Comparison of ENCODE assay signal across 1 cellular context in the genomic region with DNA sequence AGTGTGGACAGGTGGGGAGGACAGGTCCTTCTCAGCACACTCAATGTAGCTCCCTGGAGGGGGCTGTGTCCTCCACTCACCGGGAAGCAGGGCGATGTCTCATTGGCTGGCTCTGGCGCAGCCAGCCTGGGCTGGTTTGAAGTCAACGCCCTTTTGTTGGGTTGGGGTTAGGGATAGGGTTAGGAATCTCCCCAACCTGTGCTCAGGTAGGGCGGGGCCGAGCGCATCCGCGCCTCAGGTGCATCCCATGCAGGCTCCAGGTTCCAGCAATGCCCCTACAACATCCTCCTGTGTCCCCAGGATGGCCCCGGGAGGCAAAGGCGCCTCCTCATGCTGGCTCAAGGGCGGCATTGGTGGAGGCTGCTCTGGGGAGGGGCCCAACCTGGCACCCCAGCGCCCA.
TF ChIP-seq lines count a peak whose summit lies in the region.

No MANE protein-coding gene starts in this region.

TF ChIP-seq in WTC11, 78 proteins besides CTCF, POLR2A, EP300 and RAD21 (continued from another document):
- TF ChIP-seq, protein P1, sequence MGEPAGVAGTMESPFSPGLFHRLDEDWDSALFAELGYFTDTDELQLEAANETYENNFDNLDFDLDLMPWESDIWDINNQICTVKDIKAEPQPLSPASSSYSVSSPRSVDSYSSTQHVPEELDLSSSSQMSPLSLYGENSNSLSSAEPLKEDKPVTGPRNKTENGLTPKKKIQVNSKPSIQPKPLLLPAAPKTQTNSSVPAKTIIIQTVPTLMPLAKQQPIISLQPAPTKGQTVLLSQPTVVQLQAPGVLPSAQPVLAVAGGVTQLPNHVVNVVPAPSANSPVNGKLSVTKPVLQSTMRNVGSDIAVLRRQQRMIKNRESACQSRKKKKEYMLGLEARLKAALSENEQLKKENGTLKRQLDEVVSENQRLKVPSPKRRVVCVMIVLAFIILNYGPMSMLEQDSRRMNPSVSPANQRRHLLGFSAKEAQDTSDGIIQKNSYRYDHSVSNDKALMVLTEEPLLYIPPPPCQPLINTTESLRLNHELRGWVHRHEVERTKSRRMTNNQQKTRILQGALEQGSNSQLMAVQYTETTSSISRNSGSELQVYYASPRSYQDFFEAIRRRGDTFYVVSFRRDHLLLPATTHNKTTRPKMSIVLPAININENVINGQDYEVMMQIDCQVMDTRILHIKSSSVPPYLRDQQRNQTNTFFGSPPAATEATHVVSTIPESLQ (CRISPR knock-in tag; IDR thresholded peaks at IDR 0.05), result no peak
- TF ChIP-seq, protein P2, sequence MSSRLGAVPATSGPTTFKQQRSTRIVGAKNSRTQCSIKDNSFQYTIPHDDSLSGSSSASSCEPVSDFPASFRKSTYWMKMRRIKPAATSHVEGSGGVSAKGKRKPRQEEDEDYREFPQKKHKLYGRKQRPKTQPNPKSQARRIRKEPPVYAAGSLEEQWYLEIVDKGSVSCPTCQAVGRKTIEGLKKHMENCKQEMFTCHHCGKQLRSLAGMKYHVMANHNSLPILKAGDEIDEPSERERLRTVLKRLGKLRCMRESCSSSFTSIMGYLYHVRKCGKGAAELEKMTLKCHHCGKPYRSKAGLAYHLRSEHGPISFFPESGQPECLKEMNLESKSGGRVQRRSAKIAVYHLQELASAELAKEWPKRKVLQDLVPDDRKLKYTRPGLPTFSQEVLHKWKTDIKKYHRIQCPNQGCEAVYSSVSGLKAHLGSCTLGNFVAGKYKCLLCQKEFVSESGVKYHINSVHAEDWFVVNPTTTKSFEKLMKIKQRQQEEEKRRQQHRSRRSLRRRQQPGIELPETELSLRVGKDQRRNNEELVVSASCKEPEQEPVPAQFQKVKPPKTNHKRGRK (CRISPR knock-in tag; IDR thresholded peaks at IDR 0.05; ENCODE audit: borderline replicate concordance), result no peak
- TF ChIP-seq, protein P3, sequence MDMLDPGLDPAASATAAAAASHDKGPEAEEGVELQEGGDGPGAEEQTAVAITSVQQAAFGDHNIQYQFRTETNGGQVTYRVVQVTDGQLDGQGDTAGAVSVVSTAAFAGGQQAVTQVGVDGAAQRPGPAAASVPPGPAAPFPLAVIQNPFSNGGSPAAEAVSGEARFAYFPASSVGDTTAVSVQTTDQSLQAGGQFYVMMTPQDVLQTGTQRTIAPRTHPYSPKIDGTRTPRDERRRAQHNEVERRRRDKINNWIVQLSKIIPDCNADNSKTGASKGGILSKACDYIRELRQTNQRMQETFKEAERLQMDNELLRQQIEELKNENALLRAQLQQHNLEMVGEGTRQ (CRISPR knock-in tag; IDR thresholded peaks at IDR 0.05), result no peak
- TF ChIP-seq NR3C1 (CRISPR knock-in tag; conservative IDR thresholded peaks at IDR 0.05; ENCODE audit: low read depth) (no peak), ZNF219 (CRISPR knock-in tag; IDR thresholded peaks at IDR 0.05; ENCODE audit: borderline replicate concordance) (no peak), ETV6 (CRISPR knock-in tag; IDR thresholded peaks at IDR 0.05) (no peak), JUN (CRISPR knock-in tag; IDR thresholded peaks at IDR 0.05) (no peak), ESRRA (CRISPR knock-in tag; IDR thresholded peaks at IDR 0.05; ENCODE audit: borderline replicate concordance) (no peak), GABPB1 (CRISPR knock-in tag; IDR thresholded peaks at IDR 0.05) (no peak), NR2C2 (CRISPR knock-in tag; IDR thresholded peaks at IDR 0.05) (no peak)
- TF ChIP-seq, protein P4, sequence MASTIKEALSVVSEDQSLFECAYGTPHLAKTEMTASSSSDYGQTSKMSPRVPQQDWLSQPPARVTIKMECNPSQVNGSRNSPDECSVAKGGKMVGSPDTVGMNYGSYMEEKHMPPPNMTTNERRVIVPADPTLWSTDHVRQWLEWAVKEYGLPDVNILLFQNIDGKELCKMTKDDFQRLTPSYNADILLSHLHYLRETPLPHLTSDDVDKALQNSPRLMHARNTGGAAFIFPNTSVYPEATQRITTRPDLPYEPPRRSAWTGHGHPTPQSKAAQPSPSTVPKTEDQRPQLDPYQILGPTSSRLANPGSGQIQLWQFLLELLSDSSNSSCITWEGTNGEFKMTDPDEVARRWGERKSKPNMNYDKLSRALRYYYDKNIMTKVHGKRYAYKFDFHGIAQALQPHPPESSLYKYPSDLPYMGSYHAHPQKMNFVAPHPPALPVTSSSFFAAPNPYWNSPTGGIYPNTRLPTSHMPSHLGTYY (CRISPR knock-in tag; IDR thresholded peaks at IDR 0.05), result no peak
- TF ChIP-seq, protein P5, sequence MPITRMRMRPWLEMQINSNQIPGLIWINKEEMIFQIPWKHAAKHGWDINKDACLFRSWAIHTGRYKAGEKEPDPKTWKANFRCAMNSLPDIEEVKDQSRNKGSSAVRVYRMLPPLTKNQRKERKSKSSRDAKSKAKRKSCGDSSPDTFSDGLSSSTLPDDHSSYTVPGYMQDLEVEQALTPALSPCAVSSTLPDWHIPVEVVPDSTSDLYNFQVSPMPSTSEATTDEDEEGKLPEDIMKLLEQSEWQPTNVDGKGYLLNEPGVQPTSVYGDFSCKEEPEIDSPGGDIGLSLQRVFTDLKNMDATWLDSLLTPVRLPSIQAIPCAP (CRISPR knock-in tag; IDR thresholded peaks at IDR 0.05), result no peak
- TF ChIP-seq, protein P6, sequence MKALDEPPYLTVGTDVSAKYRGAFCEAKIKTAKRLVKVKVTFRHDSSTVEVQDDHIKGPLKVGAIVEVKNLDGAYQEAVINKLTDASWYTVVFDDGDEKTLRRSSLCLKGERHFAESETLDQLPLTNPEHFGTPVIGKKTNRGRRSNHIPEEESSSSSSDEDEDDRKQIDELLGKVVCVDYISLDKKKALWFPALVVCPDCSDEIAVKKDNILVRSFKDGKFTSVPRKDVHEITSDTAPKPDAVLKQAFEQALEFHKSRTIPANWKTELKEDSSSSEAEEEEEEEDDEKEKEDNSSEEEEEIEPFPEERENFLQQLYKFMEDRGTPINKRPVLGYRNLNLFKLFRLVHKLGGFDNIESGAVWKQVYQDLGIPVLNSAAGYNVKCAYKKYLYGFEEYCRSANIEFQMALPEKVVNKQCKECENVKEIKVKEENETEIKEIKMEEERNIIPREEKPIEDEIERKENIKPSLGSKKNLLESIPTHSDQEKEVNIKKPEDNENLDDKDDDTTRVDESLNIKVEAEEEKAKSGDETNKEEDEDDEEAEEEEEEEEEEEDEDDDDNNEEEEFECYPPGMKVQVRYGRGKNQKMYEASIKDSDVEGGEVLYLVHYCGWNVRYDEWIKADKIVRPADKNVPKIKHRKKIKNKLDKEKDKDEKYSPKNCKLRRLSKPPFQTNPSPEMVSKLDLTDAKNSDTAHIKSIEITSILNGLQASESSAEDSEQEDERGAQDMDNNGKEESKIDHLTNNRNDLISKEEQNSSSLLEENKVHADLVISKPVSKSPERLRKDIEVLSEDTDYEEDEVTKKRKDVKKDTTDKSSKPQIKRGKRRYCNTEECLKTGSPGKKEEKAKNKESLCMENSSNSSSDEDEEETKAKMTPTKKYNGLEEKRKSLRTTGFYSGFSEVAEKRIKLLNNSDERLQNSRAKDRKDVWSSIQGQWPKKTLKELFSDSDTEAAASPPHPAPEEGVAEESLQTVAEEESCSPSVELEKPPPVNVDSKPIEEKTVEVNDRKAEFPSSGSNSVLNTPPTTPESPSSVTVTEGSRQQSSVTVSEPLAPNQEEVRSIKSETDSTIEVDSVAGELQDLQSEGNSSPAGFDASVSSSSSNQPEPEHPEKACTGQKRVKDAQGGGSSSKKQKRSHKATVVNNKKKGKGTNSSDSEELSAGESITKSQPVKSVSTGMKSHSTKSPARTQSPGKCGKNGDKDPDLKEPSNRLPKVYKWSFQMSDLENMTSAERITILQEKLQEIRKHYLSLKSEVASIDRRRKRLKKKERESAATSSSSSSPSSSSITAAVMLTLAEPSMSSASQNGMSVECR (CRISPR knock-in tag; IDR thresholded peaks at IDR 0.05; ENCODE audit: borderline replicate concordance), result no peak
TF ChIP-seq in WTC11: peak in this region for 0.
